Comparison of ENCODE assay signal across 23 cellular contexts in genomic region chr17:44848961-44849489, GRCh38. TPM values are rescaled to one million over a fixed set of nuclear protein-coding genes. Genes with fewer than 3 reads are reported as not detected.
DNase-seq lines count a peak whose midpoint lies in the region; ATAC-seq and TF ChIP-seq lines count a peak whose summit lies in the region.
"Had no signal": no experiment of that assay in that cellular context is flagged by ENCODE, and none has a peak within 500 bp of the region (broad histone marks: within the 10 kb centered on the region; RNA-seq: fewer than 3 reads in every experiment).

No MANE protein-coding gene starts in this region.

- no peak for DNase-seq in activated naive CD8-positive, alpha-beta T cell treated with anti-CD3 and anti-CD28 coated beads, Interleukin-2, amount 50 U/mL, for 24 hours
- no peak for DNase-seq in activated naive CD8-positive, alpha-beta T cell treated with anti-CD3 and anti-CD28 coated beads for 36 hours
- DNase-seq in WTC11 (ENCODE audit: low spot score) = no peak
- peak; percentile 44 for DNase-seq in osteoblast (ENCODE audit: insufficient read length, low spot score, missing footprints)
- no peak for DNase-seq in GM20000 (ENCODE audit: low spot score)
- no peak for DNase-seq in tibial artery
- no peak for DNase-seq in activated gamma-delta T cell treated with Interleukin-2 at 50 U/mL for 16 hours
- DNase-seq: DMS79, H9, Kasumi-1, MG63, NCI-H1092 treated with DMSO at 0.1 percent for 48 hours, NCI-H146, NCI-H2029 treated with DMSO at 0.1 percent for 48 hours, NCI-H446 treated with DMSO at 0.1 percent for 48 hours, NCI-H69, Peyer's patch, SHP77 had no signal

- H3K79me2 ChIP-seq in osteoblast (ENCODE audit: insufficient read depth, low read length) = no peaks in the 10 kb centered on the region

- no peak overlapping the region for H3K4me3 ChIP-seq in BLaER1 treated with 17β-estradiol and CSF1 and Interleukin-3, amounts not matched to agents 10 nM and 100 nM
- H3K4me3 ChIP-seq in osteoblast (ENCODE audit: insufficient read depth, low read length) (no peak overlapping the region), tibial artery (no peak overlapping the region)
- H3K4me3 ChIP-seq: A549, MG63, Peyer's patch had no signal

- no peak overlapping the region for H3K27ac Mint-ChIP-seq in activated naive CD8-positive, alpha-beta T cell treated with anti-CD3 and anti-CD28 coated beads, Interleukin-2, amount 50 U/mL, for 24 hours
- no peak overlapping the region for H3K27ac Mint-ChIP-seq in activated naive CD8-positive, alpha-beta T cell treated with anti-CD3 and anti-CD28 coated beads for 36 hours
- H3K27ac Mint-ChIP-seq in WTC11 = 0 out of 2 replicates have a peak overlapping the region, but pooled peaks have one; percentile 19
- H3K27ac Mint-ChIP-seq: IgD-negative memory B cell had no signal

- no peaks in the 10 kb centered on the region for H3K9me3 Mint-ChIP-seq in activated naive CD8-positive, alpha-beta T cell treated with anti-CD3 and anti-CD28 coated beads, Interleukin-2, amount 50 U/mL, for 24 hours
- H3K9me3 Mint-ChIP-seq in activated naive CD8-positive, alpha-beta T cell treated with anti-CD3 and anti-CD28 coated beads for 36 hours = no peaks in the 10 kb centered on the region
- no peaks in the 10 kb centered on the region for H3K9me3 Mint-ChIP-seq in WTC11
- H3K9me3 Mint-ChIP-seq: CD14-positive monocyte, H9, IgD-negative memory B cell had no signal

- no peaks in the 10 kb centered on the region for H3K27me3 ChIP-seq in BLaER1 treated with 17β-estradiol and CSF1 and Interleukin-3, amounts not matched to agents 10 nM and 100 nM
- no peaks in the 10 kb centered on the region for H3K27me3 ChIP-seq in osteoblast (ENCODE audit: insufficient read depth, low read length)
- H3K27me3 ChIP-seq in tibial artery = no peaks in the 10 kb centered on the region
- H3K27me3 ChIP-seq: MG63, Peyer's patch had no signal

- CTCF ChIA-PET in WTC11 (lab: Charles Lee) = interaction anchor here (0.6 to 3.2 kb wide), 6 partner anchors 12 to 74 kb away, joined by 3 to 17 read pairs (median 3); no protein-coding TSS in a partner anchor

- peak overlapping the region in 8 of 11 experiments; percentile 78 to 95 (median 86); a peak in 16 of 22 replicates for H3K4me2 ChIP-seq in BLaER1 treated with 17β-estradiol and CSF1 and Interleukin-3, amounts not matched to agents 10 nM and 100 nM
- H3K4me2 ChIP-seq in osteoblast (ENCODE audit: insufficient read depth, low read length) = no peak overlapping the region
- H3K4me2 ChIP-seq: A549 had no signal

- H3K27me3 Mint-ChIP-seq in activated naive CD8-positive, alpha-beta T cell treated with anti-CD3 and anti-CD28 coated beads, Interleukin-2, amount 50 U/mL, for 24 hours = no peaks in the 10 kb centered on the region
- H3K27me3 Mint-ChIP-seq in activated naive CD8-positive, alpha-beta T cell treated with anti-CD3 and anti-CD28 coated beads for 36 hours = no peaks in the 10 kb centered on the region
- H3K27me3 Mint-ChIP-seq in WTC11 (ENCODE audit: low read depth) = no peaks in the 10 kb centered on the region
- H3K27me3 Mint-ChIP-seq: IgD-negative memory B cell had no signal

- peaks cover 29% of the 10 kb centered on the region for H3K36me3 Mint-ChIP-seq in activated naive CD8-positive, alpha-beta T cell treated with anti-CD3 and anti-CD28 coated beads, Interleukin-2, amount 50 U/mL, for 24 hours (ENCODE audit: low read depth)
- H3K36me3 Mint-ChIP-seq in activated naive CD8-positive, alpha-beta T cell treated with anti-CD3 and anti-CD28 coated beads for 36 hours = peaks cover 8% of the 10 kb centered on the region
- peaks cover 35% of the 10 kb centered on the region for H3K36me3 Mint-ChIP-seq in WTC11

- TF ChIP-seq CTCF in WTC11 (IDR thresholded peaks at IDR 0.05) (no peak), osteoblast (IDR thresholded peaks at IDR 0.05; ENCODE audit: extremely low read depth, low read depth, low read length) (no peak), GM20000 (IDR thresholded peaks at IDR 0.05; ENCODE audit: extremely low read depth, missing control alignments) (no peak), tibial artery (IDR thresholded peaks at IDR 0.05) (no peak)

- H2AFZ ChIP-seq in osteoblast (ENCODE audit: low read length) = no peak overlapping the region

- peak; percentile 11 for ATAC-seq in activated naive CD8-positive, alpha-beta T cell treated with anti-CD3 and anti-CD28 coated beads, Interleukin-2, amount 50 U/mL, for 24 hours
- no peak for ATAC-seq in WTC11
- ATAC-seq: A549 had no signal

- peaks cover 5 to 99% (median 69%) of the 10 kb centered on the region in 10 experiments; a peak in 19 of 20 replicates for H3K4me1 ChIP-seq in BLaER1 treated with 17β-estradiol and CSF1 and Interleukin-3, amounts not matched to agents 10 nM and 100 nM
- H3K4me1 ChIP-seq in osteoblast (ENCODE audit: insufficient read depth, low read length) = no peaks in the 10 kb centered on the region
- H3K4me1 ChIP-seq in tibial artery = peaks cover 0 to 10% (median 4%) of the 10 kb centered on the region in 4 donors
- H3K4me1 ChIP-seq: A549, Peyer's patch had no signal

- no peak overlapping the region for H3K4me3 Mint-ChIP-seq in activated naive CD8-positive, alpha-beta T cell treated with anti-CD3 and anti-CD28 coated beads, Interleukin-2, amount 50 U/mL, for 24 hours
- no peak overlapping the region for H3K4me3 Mint-ChIP-seq in activated naive CD8-positive, alpha-beta T cell treated with anti-CD3 and anti-CD28 coated beads for 36 hours
- H3K4me3 Mint-ChIP-seq in WTC11 = no peak overlapping the region
- H3K4me3 Mint-ChIP-seq: CD14-positive monocyte, H9 had no signal

- intact Hi-C loops in tibial artery (cut with DNase I; ENCODE audit: low total_unique reads) = no loop called here

- peak overlapping the region in 5 of 11 experiments; percentile 3 to 73 (median 71); a peak in 6 of 22 replicates for H3K27ac ChIP-seq in BLaER1 treated with 17β-estradiol and CSF1 and Interleukin-3, amounts not matched to agents 10 nM and 100 nM
- H3K27ac ChIP-seq in osteoblast (ENCODE audit: low read depth, low read length) (no peak overlapping the region), tibial artery (no peak overlapping the region)
- H3K27ac ChIP-seq: A549 had no signal

- H3K4me1 Mint-ChIP-seq in activated naive CD8-positive, alpha-beta T cell treated with anti-CD3 and anti-CD28 coated beads, Interleukin-2, amount 50 U/mL, for 24 hours = no peaks in the 10 kb centered on the region
- H3K4me1 Mint-ChIP-seq in activated naive CD8-positive, alpha-beta T cell treated with anti-CD3 and anti-CD28 coated beads for 36 hours = no peaks in the 10 kb centered on the region
- peaks cover 24% of the 10 kb centered on the region for H3K4me1 Mint-ChIP-seq in WTC11
- H3K4me1 Mint-ChIP-seq: CD14-positive monocyte had no signal

- H3K36me3 ChIP-seq in BLaER1 treated with 17β-estradiol and CSF1 and Interleukin-3, amounts not matched to agents 10 nM and 100 nM = peaks cover 39 to 60% (median 57%) of the 10 kb centered on the region in 11 experiments
- H3K36me3 ChIP-seq in osteoblast (ENCODE audit: insufficient read depth, low read length) (peaks cover 36% of the 10 kb centered on the region), tibial artery (peaks cover 38 to 52% (median 38%) of the 10 kb centered on the region in 3 donors)

- POLR2A ChIA-PET in WTC11 (lab: Charles Lee) = interaction anchor here (1.4 kb wide), 1 partner anchor 73 kb away, joined by 3 read pairs; no protein-coding TSS in a partner anchor

- H3K9me3 ChIP-seq in BLaER1 treated with 17β-estradiol and CSF1 and Interleukin-3, amounts not matched to agents 10 nM and 100 nM (replicated peaks in 1 of 11) = no peaks in the 10 kb centered on the region
- H3K9me3 ChIP-seq in osteoblast (ENCODE audit: low read depth, low read length) (no peaks in the 10 kb centered on the region), tibial artery (no peaks in the 10 kb centered on the region)
- H3K9me3 ChIP-seq: A549, MG63, Peyer's patch had no signal

- peaks cover 0 to 43% (median 21%) of the 10 kb centered on the region in 11 experiments; a peak in 16 of 22 replicates for H4K20me1 ChIP-seq in BLaER1 treated with 17β-estradiol and CSF1 and Interleukin-3, amounts not matched to agents 10 nM and 100 nM
- no peaks in the 10 kb centered on the region for H4K20me1 ChIP-seq in osteoblast (ENCODE audit: insufficient read depth, low read length)

- peak overlapping the region in 4 of 11 experiments; percentile 56 to 71 (median 64); a peak in 7 of 22 replicates for H3K9ac ChIP-seq in BLaER1 treated with 17β-estradiol and CSF1 and Interleukin-3, amounts not matched to agents 10 nM and 100 nM

TF ChIP-seq in WTC11, 78 proteins besides CTCF, POLR2A, EP300 and RAD21 (continues in another document):
- TF ChIP-seq GRHL2 (CRISPR knock-in tag; IDR thresholded peaks at IDR 0.05; ENCODE audit: insufficient replicate concordance, severe bottlenecking) (no peak), RORB (CRISPR knock-in tag; IDR thresholded peaks at IDR 0.05) (no peak), PRRX2 (CRISPR knock-in tag; IDR thresholded peaks at IDR 0.05) (no peak), JUN (CRISPR knock-in tag; IDR thresholded peaks at IDR 0.05) (no peak), ZNF232 (CRISPR knock-in tag; IDR thresholded peaks at IDR 0.05) (no peak)
- TF ChIP-seq, protein P1, sequence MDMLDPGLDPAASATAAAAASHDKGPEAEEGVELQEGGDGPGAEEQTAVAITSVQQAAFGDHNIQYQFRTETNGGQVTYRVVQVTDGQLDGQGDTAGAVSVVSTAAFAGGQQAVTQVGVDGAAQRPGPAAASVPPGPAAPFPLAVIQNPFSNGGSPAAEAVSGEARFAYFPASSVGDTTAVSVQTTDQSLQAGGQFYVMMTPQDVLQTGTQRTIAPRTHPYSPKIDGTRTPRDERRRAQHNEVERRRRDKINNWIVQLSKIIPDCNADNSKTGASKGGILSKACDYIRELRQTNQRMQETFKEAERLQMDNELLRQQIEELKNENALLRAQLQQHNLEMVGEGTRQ (CRISPR knock-in tag; IDR thresholded peaks at IDR 0.05) = no peak

RNA-seq across cellular contexts. Expression of gene HIGD1B, which starts 1.3 kb away (rescaled TPM):
- not detected for total RNA-seq in activated naive CD8-positive, alpha-beta T cell treated with anti-CD3 and anti-CD28 coated beads for 36 hours
- total RNA-seq in WTC11 (2021) (not detected in 3 replicates), osteoblast (not detected in 2 replicates)
- total RNA-seq: H9, HT-29, Peyer's patch had no signal

RNA-seq across cellular contexts. Expression of gene GJC1, which starts 18.9 kb away (rescaled TPM):
- total RNA-seq in activated naive CD8-positive, alpha-beta T cell treated with anti-CD3 and anti-CD28 coated beads for 36 hours = 1 to 10 TPM; 6.9 to 7.8 TPM
- total RNA-seq in WTC11 (2021) (102 to 107 TPM (median 104 TPM) in 3 replicates), osteoblast (10.3 and 10.5 TPM in 2 replicates)
- total RNA-seq: HT-29 had no signal

RNA-seq across cellular contexts. Expression of gene EFTUD2, which starts 50.2 kb away (rescaled TPM):
- 100 to 1,000 TPM; 258 TPM for total RNA-seq in activated naive CD8-positive, alpha-beta T cell treated with anti-CD3 and anti-CD28 coated beads for 36 hours
- total RNA-seq in WTC11 (2021) (128 to 162 TPM (median 148 TPM) in 3 replicates), osteoblast (72.7 and 81.0 TPM in 2 replicates)
